8 cellular contexts compared by ENCODE assay signal in genomic region chr14:76720382-76720813, GRCh38. TPM values are rescaled to one million over a fixed set of nuclear protein-coding genes. Genes with fewer than 3 reads are reported as not detected.
DNase-seq lines count a peak whose midpoint lies in the region; ATAC-seq and TF ChIP-seq lines count a peak whose summit lies in the region.

No MANE protein-coding gene starts in this region.

- H3K36me3 ChIP-seq in upper lobe of right lung, result no peaks in the 10 kb centered on the region
- H3K36me3 ChIP-seq in CD8-positive, alpha-beta T cell (ENCODE audit: insufficient read depth, low read length), result no peaks in the 10 kb centered on the region

- no peaks in the 10 kb centered on the region for H3K36me3 Mint-ChIP-seq in CD8-positive, alpha-beta T cell

- DNase-seq in AG04450 (ENCODE audit: low read depth, low spot score), result peak; percentile 10
- DNase-seq in HT1080 (ENCODE audit: low read depth), result peak; percentile 37
- peak; percentile 51 for DNase-seq in UCSD-AML1 (lab: John Stamatoyannopoulos, UW; ENCODE audit: unreplicated experiment)
- peak; percentile 56 for DNase-seq in iris pigment epithelial cell (ENCODE audit: low read depth)
- DNase-seq in upper lobe of right lung, result peak; percentile 70
- no peak for DNase-seq in LoVo (ENCODE audit: low spot score)
- DNase-seq in CD8-positive, alpha-beta T cell, result no peak

- H3K4me3 ChIP-seq in AG04450 (ENCODE audit: low read depth, low read length) (no peak overlapping the region), upper lobe of right lung (no peak overlapping the region)
- H3K4me3 ChIP-seq in CD8-positive, alpha-beta T cell (ENCODE audit: low read depth, low read length), result no peak overlapping the region

- H3K9me3 ChIP-seq in AG04450 (ENCODE audit: control insufficient read depth, insufficient read depth, low read length) (no peaks in the 10 kb centered on the region), upper lobe of right lung (no peaks in the 10 kb centered on the region)
- H3K9me3 ChIP-seq in CD8-positive, alpha-beta T cell (ENCODE audit: low read length), result no peaks in the 10 kb centered on the region

- peaks cover 19% of the 10 kb centered on the region for H3K4me1 ChIP-seq in upper lobe of right lung
- H3K4me1 ChIP-seq in CD8-positive, alpha-beta T cell (ENCODE audit: insufficient read depth, low read length), result no peaks in the 10 kb centered on the region

- POLR2A ChIA-PET in AG04450 (lab: Yijun Ruan, JAX), result no interaction called here
- POLR2A ChIA-PET in CD8-positive, alpha-beta T cell (lab: Charles Lee), result no interaction called here

- intact Hi-C loops in upper lobe of right lung (cut with DNase I), result no loop called here
- intact Hi-C loops in CD8-positive, alpha-beta T cell (cut with DNase I, micrococcal nuclease), result no loop called here

- CTCF ChIA-PET in AG04450 (lab: Charles Lee), result interaction anchor here (4.6 kb wide), 1 partner anchor 10 kb away, joined by 30 read pairs; no protein-coding TSS in a partner anchor
- CTCF ChIA-PET in CD8-positive, alpha-beta T cell (lab: Charles Lee), result interaction anchor here (5.9 kb wide), 1 partner anchor 11 kb away, joined by 37 read pairs; no protein-coding TSS in a partner anchor

- TF ChIP-seq CTCF in AG04450 (IDR thresholded peaks at IDR 0.05; ENCODE audit: low read depth, low read length), result no peak
- TF ChIP-seq CTCF in upper lobe of right lung (IDR thresholded peaks at IDR 0.05), result no peak
- TF ChIP-seq CTCF in CD8-positive, alpha-beta T cell (IDR thresholded peaks at IDR 0.05), result no peak

- peaks cover 28% of the 10 kb centered on the region for H3K27me3 Mint-ChIP-seq in CD8-positive, alpha-beta T cell (ENCODE audit: low read depth)

- H3K9me3 Mint-ChIP-seq in CD8-positive, alpha-beta T cell, result no peaks in the 10 kb centered on the region

- no peak overlapping the region for H3K4me3 Mint-ChIP-seq in CD8-positive, alpha-beta T cell

- H3K27ac ChIP-seq in AG04450 (ENCODE audit: low read depth, low read length) (no peak overlapping the region), upper lobe of right lung (peak overlapping the region; percentile 37)
- H3K27ac ChIP-seq in CD8-positive, alpha-beta T cell (ENCODE audit: low read depth, low read length), result no peak overlapping the region

- peaks cover 17% of the 10 kb centered on the region for H3K27me3 ChIP-seq in AG04450 (ENCODE audit: control insufficient read depth, insufficient read depth, low read length)
- H3K27me3 ChIP-seq in upper lobe of right lung, result no peaks in the 10 kb centered on the region
- no peaks in the 10 kb centered on the region for H3K27me3 ChIP-seq in CD8-positive, alpha-beta T cell (ENCODE audit: insufficient read depth, low read length)

- peak; percentile 78 for ATAC-seq in GM18907 (IDR thresholded peaks at IDR 0.05; ENCODE audit: unreplicated experiment)
- peak; percentile 77 for ATAC-seq in upper lobe of right lung
- ATAC-seq in CD8-positive, alpha-beta T cell, result no peak

- no peak overlapping the region for H3K27ac Mint-ChIP-seq in CD8-positive, alpha-beta T cell

- no peaks in the 10 kb centered on the region for H3K4me1 Mint-ChIP-seq in CD8-positive, alpha-beta T cell (ENCODE audit: low read depth)

RNA-seq across cellular contexts. Expression of gene VASH1, which starts 40.9 kb away (rescaled TPM):
- polyA plus RNA-seq in AG04450 (2011; rRNA removed), result 5.0 and 6.0 TPM in 2 replicates
- 7.2 and 8.5 TPM in 2 replicates for polyA minus RNA-seq in AG04450 (2011; rRNA and poly(A)+ RNA removed)
- total RNA-seq in HT1080 (2014; rRNA removed; shearing (Covaris generic)), result 0.30 and 0.55 TPM in 2 replicates
- 1.2 and 1.3 TPM in 2 replicates for polyA plus RNA-seq in HT1080 (2015; cell fraction: cytosol; rRNA removed)
- 2.8 and 4.3 TPM in 2 replicates for polyA plus RNA-seq in HT1080 (2015; cell fraction: nucleus; rRNA removed)
- total RNA-seq in upper lobe of right lung, result 37.1 TPM
- 1 to 10 TPM; 3.0 to 4.0 TPM for total RNA-seq in CD8-positive, alpha-beta T cell

Comparison
In these comparisons a context has a peak if more than half of its experiments do, and no peak if none do; other contexts are left out.
1. DNase-seq: peak in AG04450 (single experiment), HT1080 (single experiment), UCSD-AML1 (single experiment), iris pigment epithelial cell (single experiment) and upper lobe of right lung (single experiment); none in LoVo (single experiment) and CD8-positive, alpha-beta T cell (0 of 7).